8 cellular contexts compared by ENCODE assay signal in the genomic region with DNA sequence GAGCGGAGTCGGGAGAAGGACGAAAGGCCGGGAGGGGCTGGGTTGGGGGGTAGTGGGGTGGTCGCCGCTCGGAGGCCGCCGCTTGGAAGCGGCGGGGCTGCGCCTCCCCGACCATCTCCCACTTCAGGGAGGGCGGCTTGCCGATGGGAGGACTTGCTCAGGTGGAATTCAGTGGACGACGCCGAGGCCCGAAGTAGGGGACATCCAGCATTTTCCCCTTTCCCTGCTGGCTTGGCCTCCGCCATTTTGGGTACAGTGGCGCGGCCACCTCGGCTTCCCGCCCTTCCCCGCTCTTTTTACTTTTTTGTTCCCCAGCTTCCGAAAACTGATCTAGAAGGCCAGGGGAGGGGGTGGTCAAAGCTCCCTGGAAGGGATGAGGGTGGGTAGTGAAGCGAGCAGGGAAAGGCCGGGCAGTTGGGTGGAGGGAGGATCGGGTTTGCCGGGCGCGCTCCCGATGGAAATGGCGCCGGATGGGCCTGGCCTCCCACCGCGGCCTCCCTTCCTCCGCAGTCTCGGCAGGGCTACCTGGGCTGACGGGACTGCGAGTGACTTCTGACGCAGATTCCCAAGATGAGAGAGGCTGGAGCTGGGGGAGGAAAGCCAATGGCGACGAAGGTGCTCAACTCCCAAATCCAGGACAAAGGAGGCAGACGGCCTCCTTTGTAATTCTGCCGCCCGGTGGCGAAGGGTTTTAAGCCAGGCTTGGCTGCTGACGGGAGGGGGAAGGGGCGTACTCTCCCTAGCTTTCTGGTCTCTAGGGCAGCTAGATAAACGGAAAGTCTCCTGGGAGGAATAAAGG. TPM values are rescaled to one million over a fixed set of nuclear protein-coding genes. Genes with fewer than 3 reads are reported as not detected.
DNase-seq lines count a peak whose midpoint lies in the region; ATAC-seq and TF ChIP-seq lines count a peak whose summit lies in the region.

TSS of gene PBLD (minus strand) at position 670 of the 799 bp plus-strand sequence. CDS start 26,084 bp downstream, outside the sequence.

- H3K27ac Mint-ChIP-seq in CD14-positive monocyte, result peak within 1 kb of the TSS; percentile 97 to 100 (median 99)

- peak within 1 kb of the TSS; percentile 94 to 98 for H3K9ac ChIP-seq in mucosa of rectum (ENCODE audit: low read depth in 1 of 2, low read length in 2 of 2)

- peaks cover 30 to 48% of the 10 kb centered on the region in 2 donors for H3K4me1 ChIP-seq in mucosa of rectum (ENCODE audit: control insufficient read depth in 2 of 2, insufficient read depth in 2 of 2, low read length in 2 of 2)

- peaks cover 4% of the 10 kb centered on the region in 2 donors for H3K36me3 Mint-ChIP-seq in CD14-positive monocyte

- ATAC-seq in GM19452 (IDR thresholded peaks at IDR 0.05; ENCODE audit: unreplicated experiment), result peak; percentile 22

- H3K9me3 ChIP-seq in mucosa of rectum (ENCODE audit: control insufficient read depth in 2 of 2, low read length in 2 of 2), result no peaks in the 10 kb centered on the region

- DNase-seq in CD14-positive monocyte (ENCODE audit: low spot score) (peak; percentile 48), HS-27A (ENCODE audit: low read depth) (peak; percentile 55), NOMO-1 treated with DMSO at 0.1 percent for 48 hours (lab: John Stamatoyannopoulos, UW; ENCODE audit: unreplicated experiment) (peak; percentile 60), activated T-cell treated with anti-CD3 and anti-CD28 coated beads for 48 hours (ENCODE audit: low read depth) (peak; percentile 53), erythroblast (lab: John Stamatoyannopoulos, UW) (peak; percentile 84 to 88)
- DNase-seq in stimulated activated CD8-positive, alpha-beta memory T cell treated with anti-CD3 and anti-CD28 coated beads, Interleukin-4, amount 100 ng/mL, for 24 hours (ENCODE audit: low read depth), result peak; percentile 43

- no peaks in the 10 kb centered on the region for H3K27me3 Mint-ChIP-seq in CD14-positive monocyte (ENCODE audit: low read depth in 3 of 3)

- peaks cover 63% of the 10 kb centered on the region for H3K4me1 Mint-ChIP-seq in CD14-positive monocyte

- TF ChIP-seq CTCF in CD14-positive monocyte (IDR thresholded peaks at IDR 0.05), result peak; percentile 34

- H3K9me3 Mint-ChIP-seq in CD14-positive monocyte, result peaks cover 0 to 2% (median 0%) of the 10 kb centered on the region in 7 donors

- peak within 1 kb of the TSS; percentile 99 for H3K27ac ChIP-seq in mucosa of rectum (ENCODE audit: low read depth in 2 of 2, low read length in 2 of 2)

- H3K4me3 ChIP-seq in mucosa of rectum (ENCODE audit: low read length in 2 of 2), result peak within 1 kb of the TSS; percentile 92

- H3K4me3 Mint-ChIP-seq in CD14-positive monocyte, result peak within 1 kb of the TSS; percentile 98 to 99

- TF ChIP-seq POLR2A in erythroblast (IDR thresholded peaks at IDR 0.05; ENCODE audit: low read length), result no peak

- no peaks in the 10 kb centered on the region for H3K27me3 ChIP-seq in mucosa of rectum (ENCODE audit: control insufficient read depth in 2 of 2, insufficient read depth in 2 of 2, low read length in 2 of 2)

- H3K36me3 ChIP-seq in mucosa of rectum (ENCODE audit: control insufficient read depth in 2 of 2, insufficient read depth in 2 of 2, low read length in 2 of 2), result peaks cover 1 to 2% of the 10 kb centered on the region in 2 donors

- intact Hi-C loops in CD14-positive monocyte (cut with micrococcal nuclease), result loop anchor here (5.0 to 10.0 kb wide), 5 partner anchors 255 to 570 kb away; partner anchors contain the start of genes HERC4 (in 1 of the 2) and SIRT1 (in 1 of the 2)

RNA-seq across cellular contexts. Expression of gene PBLD, which starts in this region (rescaled TPM):
- 1 to 10 TPM; 2.5 to 3.4 TPM for polyA plus RNA-seq in CD14-positive monocyte

Comparison
In these comparisons a context has a peak if more than half of its experiments do, and no peak if none do; other contexts are left out.
1. Peak in every context shown above with its lines: DNase-seq, ATAC-seq, H3K4me3 ChIP-seq and H3K27ac ChIP-seq.